In the genomic region with DNA sequence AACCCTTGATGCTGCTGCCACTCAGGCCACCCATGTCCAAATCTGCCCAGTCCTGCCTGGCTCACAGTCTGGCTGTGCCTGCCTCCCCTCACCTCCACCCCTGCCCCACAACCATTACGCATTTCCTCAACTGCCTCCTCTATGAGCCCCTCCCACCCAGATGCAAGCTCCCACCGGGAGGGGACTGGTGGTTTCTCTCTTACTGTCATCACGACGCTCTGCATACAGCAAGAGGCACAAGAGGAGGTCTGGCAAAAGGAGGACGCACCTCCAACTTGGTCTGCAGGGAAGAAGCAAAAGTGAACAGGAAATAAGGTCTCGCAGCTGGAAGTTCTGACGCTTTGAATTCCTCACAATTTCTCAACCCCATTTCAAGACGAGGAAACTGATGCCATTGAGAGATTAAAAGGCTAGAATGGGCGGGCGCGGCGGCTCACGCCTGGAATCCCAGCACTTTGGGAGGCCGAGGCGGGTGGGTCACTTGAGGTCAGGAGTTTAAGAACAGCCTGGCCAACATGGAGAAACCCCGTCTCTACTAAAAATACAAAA, we compare ENCODE assay signal across 20 cellular contexts. TPM values are rescaled to one million over a fixed set of nuclear protein-coding genes. Genes with fewer than 3 reads are reported as not detected.
"Had no signal": no experiment of that assay in that cellular context is flagged by ENCODE, and none has a peak within 500 bp of the region (broad histone marks: within the 10 kb centered on the region; RNA-seq: fewer than 3 reads in every experiment).

No MANE protein-coding gene starts in this region.

- H3K4me3 Mint-ChIP-seq: activated B cell treated with CpG ODN at 0.5 μM for 24 hours; activated CD4-positive, alpha-beta T cell treated with anti-CD3 and anti-CD28 coated beads, Interleukin-2, amount 10 ng/mL, durations not matched to agents 7 days and 5 days; brain; endodermal cell; neural crest cell; stimulated activated naive CD8-positive, alpha-beta T cell treated with anti-CD3 and anti-CD28 coated beads, Interleukin-15, amount 100 ng/mL, for 72 hours had no signal

- ATAC-seq: stimulated activated naive CD8-positive, alpha-beta T cell treated with anti-CD3 and anti-CD28 coated beads, Interleukin-15, amount 100 ng/mL, for 72 hours had no signal

- DNase-seq: activated B cell treated with CpG ODN at 0.5 μM for 24 hours; activated CD4-positive, alpha-beta T cell treated with anti-CD3 and anti-CD28 coated beads, Interleukin-2, amount 10 ng/mL, durations not matched to agents 7 days and 5 days; activated CD8-positive, alpha-beta memory T cell treated with anti-CD3 and anti-CD28 coated beads for 24 hours; activated naive CD4-positive, alpha-beta T cell treated with anti-CD3 and anti-CD28 coated beads, Interleukin-2, amount 50 U/mL, for 16 hours; amygdala; cerebellar nuclear complex; endodermal cell; mesenchymal stem cell; stimulated activated CD4-positive, alpha-beta T cell treated with anti-CD3 and anti-CD28 coated beads, Interleukin-15, amount 100 ng/mL, for 24 hours; stimulated activated CD4-positive, alpha-beta T cell treated with anti-CD3 and anti-CD28 coated beads, Interleukin-4, amount 100 ng/mL, for 4 hours; stimulated activated naive CD8-positive, alpha-beta T cell treated with anti-CD3 and anti-CD28 coated beads, Interleukin-15, amount 100 ng/mL, for 72 hours; T-helper 9 cell; uterus had no signal

- H3K9me3 ChIP-seq: left lung, pancreas, uterus had no signal

- H3K27ac ChIP-seq: left lung, pancreas, uterus had no signal

- H3K9me3 Mint-ChIP-seq: activated B cell treated with CpG ODN at 0.5 μM for 24 hours; activated CD4-positive, alpha-beta T cell treated with anti-CD3 and anti-CD28 coated beads, Interleukin-2, amount 10 ng/mL, durations not matched to agents 7 days and 5 days; activated T-helper 2 cell treated with anti-CD3 and anti-CD28 coated beads, Interferon-gamma antibody, Interleukin-2, Interleukin-4, amounts not matched to agents 10 μg/mL and 5 μg/mL and 100 μg/mL, durations not matched to agents 14 hours and 24 hours and 36 hours; neural crest cell; stimulated activated naive CD8-positive, alpha-beta T cell treated with anti-CD3 and anti-CD28 coated beads, Interleukin-15, amount 100 ng/mL, for 72 hours had no signal

- H3K27me3 ChIP-seq: pancreas, uterus had no signal

- H3K27ac Mint-ChIP-seq: activated B cell treated with CpG ODN at 0.5 μM for 24 hours; activated CD4-positive, alpha-beta T cell treated with anti-CD3 and anti-CD28 coated beads, Interleukin-2, amount 10 ng/mL, durations not matched to agents 7 days and 5 days; activated T-helper 2 cell treated with anti-CD3 and anti-CD28 coated beads, Interferon-gamma antibody, Interleukin-2, Interleukin-4, amounts not matched to agents 10 μg/mL and 5 μg/mL and 100 μg/mL, durations not matched to agents 14 hours and 24 hours and 36 hours; brain; endodermal cell; stimulated activated naive CD8-positive, alpha-beta T cell treated with anti-CD3 and anti-CD28 coated beads, Interleukin-15, amount 100 ng/mL, for 72 hours had no signal

- H3K36me3 ChIP-seq: left lung, pancreas, uterus had no signal

- H3K36me3 Mint-ChIP-seq: brain had no signal

- H3K4me1 ChIP-seq: uterus had no signal

- H3K4me3 ChIP-seq: left lung, pancreas, uterus had no signal

RNA-seq across cellular contexts. Expression of a gene that starts 42.3 kb away (rescaled TPM):
- total RNA-seq: dermis microvascular lymphatic vessel endothelial cell, fibroblast of villous mesenchyme, neural crest cell had no signal
